ENCODE assay signal across 8 cellular contexts in genomic region chr19:2475018-2475701, GRCh38. TPM values are rescaled to one million over a fixed set of nuclear protein-coding genes. Genes with fewer than 3 reads are reported as not detected.
DNase-seq lines count a peak whose midpoint lies in the region; ATAC-seq and TF ChIP-seq lines count a peak whose summit lies in the region.

No MANE protein-coding gene starts in this region.

- peak overlapping the region; percentile 34; the same call in 1 of the 2 replicates for H2AFZ ChIP-seq in OCI-LY7 (ENCODE audit: low read length)

- peak overlapping the region; percentile 96 for H3K4me3 Mint-ChIP-seq in activated T-helper 2 cell treated with anti-CD3 and anti-CD28 coated beads, Interferon-gamma antibody, Interleukin-2, Interleukin-4, amounts not matched to agents 10 μg/mL and 5 μg/mL and 100 μg/mL, durations not matched to agents 14 hours and 24 hours and 36 hours (ENCODE audit: low read depth)

- POLR2A ChIA-PET in OCI-LY7 (lab: Charles Lee) = interaction anchor here (0.9 to 3.7 kb wide), 18 partner anchors 9 to 499 kb away, joined by 3 to 72 read pairs (median 4); no protein-coding TSS in a partner anchor

- intact Hi-C loops in OCI-LY7 (cut with micrococcal nuclease; ENCODE audit: unreplicated experiment) = loop anchor here (1.0 to 10.0 kb wide), 4 partner anchors 16 to 270 kb away; partner anchors contain the start of genes SLC39A3 and TIMM13
- intact Hi-C loops in activated T-helper 2 cell treated with anti-CD3 and anti-CD28 coated beads, Interferon-gamma antibody, Interleukin-2, Interleukin-4, amounts not matched to agents 10 μg/mL and 5 μg/mL and 100 μg/mL, durations not matched to agents 14 hours and 24 hours and 36 hours (cut with micrococcal nuclease) = no loop called here
- intact Hi-C loops in upper lobe of right lung (cut with DNase I) = loop anchor here (10.0 kb wide), 2 partner anchors 100 to 140 kb away; no protein-coding TSS in a partner anchor

- H3K4me1 Mint-ChIP-seq in activated T-helper 2 cell treated with anti-CD3 and anti-CD28 coated beads, Interferon-gamma antibody, Interleukin-2, Interleukin-4, amounts not matched to agents 10 μg/mL and 5 μg/mL and 100 μg/mL, durations not matched to agents 14 hours and 24 hours and 36 hours (ENCODE audit: low read depth) = peaks cover 13% of the 10 kb centered on the region

- peak; percentile 69 for DNase-seq in D341Med (ENCODE audit: low spot score)
- no peak for DNase-seq in HFF-Myc (ENCODE audit: extremely low read depth, low read depth)
- peak; percentile 76 for DNase-seq in OCI-LY7 (ENCODE audit: low spot score)
- DNase-seq in activated T-helper 2 cell treated with anti-CD3 and anti-CD28 coated beads, Interferon-gamma antibody, Interleukin-2, Interleukin-4, amounts not matched to agents 10 μg/mL and 5 μg/mL and 100 μg/mL, durations not matched to agents 14 hours and 24 hours and 36 hours (ENCODE audit: low spot score) = peak; percentile 64
- DNase-seq in foreskin fibroblast = peak; percentile 56 to 80
- DNase-seq in upper lobe of right lung = peak; percentile 81

- no peak for TF ChIP-seq CTCF in HFF-Myc (IDR thresholded peaks at IDR 0.05; ENCODE audit: low read depth, low read length, missing control alignments)
- TF ChIP-seq CTCF in OCI-LY7 (conservative IDR thresholded peaks at IDR 0.05; ENCODE audit: low read length) = no peak
- TF ChIP-seq CTCF in foreskin fibroblast (IDR thresholded peaks at IDR 0.05; ENCODE audit: low read depth, low read length) = no peak
- no peak for TF ChIP-seq CTCF in neutrophil (IDR thresholded peaks at IDR 0.05)
- TF ChIP-seq CTCF in upper lobe of right lung (IDR thresholded peaks at IDR 0.05) = no peak

- CTCF ChIA-PET in OCI-LY7 (lab: Charles Lee; ENCODE audit: unreplicated experiment) = interaction anchor here (0.9 to 1.1 kb wide), 3 partner anchors 21 to 136 kb away, joined by 3 to 4 read pairs (median 3); no protein-coding TSS in a partner anchor

- H3K36me3 ChIP-seq in OCI-LY7 (ENCODE audit: insufficient read depth, low read length) (peaks cover 17% of the 10 kb centered on the region), neutrophil (peaks cover 17% of the 10 kb centered on the region), upper lobe of right lung (peaks cover 10% of the 10 kb centered on the region)

- H3K4me3 ChIP-seq in HFF-Myc (replicated peaks; ENCODE audit: low read depth, low read length) (peak overlapping the region; percentile 95), OCI-LY7 (ENCODE audit: low read depth, low read length, poor library complexity, severe bottlenecking) (peak overlapping the region; percentile 97), foreskin fibroblast (ENCODE audit: low read depth in 1 of 2, low read length in 2 of 2) (peak overlapping the region; percentile 83 to 98), neutrophil (ENCODE audit: low read depth in 1 of 2, low read length in 1 of 2) (peak overlapping the region; percentile 98 to 100), upper lobe of right lung (peak overlapping the region; percentile 93)

- no peaks in the 10 kb centered on the region for H3K9me3 Mint-ChIP-seq in activated T-helper 2 cell treated with anti-CD3 and anti-CD28 coated beads, Interferon-gamma antibody, Interleukin-2, Interleukin-4, amounts not matched to agents 10 μg/mL and 5 μg/mL and 100 μg/mL, durations not matched to agents 14 hours and 24 hours and 36 hours

- peak overlapping the region; percentile 88 for H3K4me2 ChIP-seq in OCI-LY7 (ENCODE audit: low read length)

- H3K27ac ChIP-seq in OCI-LY7 (ENCODE audit: low read depth, low read length, poor library complexity, severe bottlenecking) = peak overlapping the region; percentile 67
- peak overlapping the region; percentile 88 for H3K27ac ChIP-seq in neutrophil
- H3K27ac ChIP-seq in upper lobe of right lung = peak overlapping the region; percentile 91

- peaks cover 28% of the 10 kb centered on the region for H3K36me3 Mint-ChIP-seq in activated T-helper 2 cell treated with anti-CD3 and anti-CD28 coated beads, Interferon-gamma antibody, Interleukin-2, Interleukin-4, amounts not matched to agents 10 μg/mL and 5 μg/mL and 100 μg/mL, durations not matched to agents 14 hours and 24 hours and 36 hours (ENCODE audit: low read depth)

- H3K27me3 ChIP-seq in neutrophil (no peaks in the 10 kb centered on the region), upper lobe of right lung (no peaks in the 10 kb centered on the region)

- H3K9me3 ChIP-seq in OCI-LY7 (ENCODE audit: low read length) (no peaks in the 10 kb centered on the region), neutrophil (no peaks in the 10 kb centered on the region), upper lobe of right lung (no peaks in the 10 kb centered on the region)

- peaks cover 28% of the 10 kb centered on the region for H3K79me2 ChIP-seq in OCI-LY7 (ENCODE audit: insufficient read depth, low read depth, low read length)

- H3K4me1 ChIP-seq in OCI-LY7 (ENCODE audit: insufficient read depth, low read length, poor library complexity, severe bottlenecking) = peaks cover 37% of the 10 kb centered on the region
- H3K4me1 ChIP-seq in neutrophil (ENCODE audit: control insufficient read depth in 1 of 2, insufficient read depth in 1 of 2, low read depth in 1 of 2, low read length in 1 of 2) = peaks cover 38 to 42% of the 10 kb centered on the region in 2 experiments
- H3K4me1 ChIP-seq in upper lobe of right lung = peaks cover 24% of the 10 kb centered on the region

- H3K27me3 Mint-ChIP-seq in activated T-helper 2 cell treated with anti-CD3 and anti-CD28 coated beads, Interferon-gamma antibody, Interleukin-2, Interleukin-4, amounts not matched to agents 10 μg/mL and 5 μg/mL and 100 μg/mL, durations not matched to agents 14 hours and 24 hours and 36 hours (ENCODE audit: low read depth) = peaks cover 3% of the 10 kb centered on the region

- ATAC-seq in upper lobe of right lung (peak; percentile 24), GM21390 (IDR thresholded peaks at IDR 0.05; ENCODE audit: unreplicated experiment) (no peak)

- H3K27ac Mint-ChIP-seq in activated T-helper 2 cell treated with anti-CD3 and anti-CD28 coated beads, Interferon-gamma antibody, Interleukin-2, Interleukin-4, amounts not matched to agents 10 μg/mL and 5 μg/mL and 100 μg/mL, durations not matched to agents 14 hours and 24 hours and 36 hours = peak overlapping the region; percentile 79

- no TSS peak for BruUV-seq in OCI-LY7 (replicated peaks; lab: Mats Ljungman, UMichigan)

- H3K9me2 ChIP-seq in OCI-LY7 (ENCODE audit: insufficient read depth, low read length) = no peaks in the 10 kb centered on the region

- 0 out of 2 replicates have a peak, but pooled peaks cover 4% of the 10 kb centered on the region for H4K20me1 ChIP-seq in OCI-LY7 (ENCODE audit: insufficient read depth, low read length)

RNA-seq across cellular contexts. Expression of gene GADD45B, which starts 0.8 kb away (rescaled TPM):
- total RNA-seq in OCI-LY7 (2014; rRNA removed; shearing (Covaris generic)) = 98.4 and 102 TPM in 2 replicates
- 36.5 and 40.5 TPM in 2 replicates for total RNA-seq in OCI-LY7 (2022)
- 90.7 and 95.2 TPM in 2 replicates for total RNA-seq in activated T-helper 2 cell treated with anti-CD3 and anti-CD28 coated beads, Interferon-gamma antibody, Interleukin-2, Interleukin-4, amounts not matched to agents 10 μg/mL and 5 μg/mL and 100 μg/mL, durations not matched to agents 14 hours and 24 hours and 36 hours
- 91.2 TPM for total RNA-seq in upper lobe of right lung

RNA-seq across cellular contexts. Expression of gene LMNB2, which starts 18.4 kb away (rescaled TPM):
- total RNA-seq in OCI-LY7 (2014; rRNA removed; shearing (Covaris generic)) = 141 and 150 TPM in 2 replicates
- total RNA-seq in OCI-LY7 (2022) (113 and 117 TPM in 2 replicates), upper lobe of right lung (22.0 TPM)
- total RNA-seq in activated T-helper 2 cell treated with anti-CD3 and anti-CD28 coated beads, Interferon-gamma antibody, Interleukin-2, Interleukin-4, amounts not matched to agents 10 μg/mL and 5 μg/mL and 100 μg/mL, durations not matched to agents 14 hours and 24 hours and 36 hours = 111 and 115 TPM in 2 replicates

RNA-seq across cellular contexts. Expression of gene TIMM13, which starts 47.8 kb away (rescaled TPM):
- total RNA-seq in OCI-LY7 (2014; rRNA removed; shearing (Covaris generic)) = 55.4 and 60.0 TPM in 2 replicates
- 95.3 and 120 TPM in 2 replicates for total RNA-seq in OCI-LY7 (2022)
- 139 and 145 TPM in 2 replicates for total RNA-seq in activated T-helper 2 cell treated with anti-CD3 and anti-CD28 coated beads, Interferon-gamma antibody, Interleukin-2, Interleukin-4, amounts not matched to agents 10 μg/mL and 5 μg/mL and 100 μg/mL, durations not matched to agents 14 hours and 24 hours and 36 hours
- total RNA-seq in upper lobe of right lung = 61.0 TPM
